In the genomic region with DNA sequence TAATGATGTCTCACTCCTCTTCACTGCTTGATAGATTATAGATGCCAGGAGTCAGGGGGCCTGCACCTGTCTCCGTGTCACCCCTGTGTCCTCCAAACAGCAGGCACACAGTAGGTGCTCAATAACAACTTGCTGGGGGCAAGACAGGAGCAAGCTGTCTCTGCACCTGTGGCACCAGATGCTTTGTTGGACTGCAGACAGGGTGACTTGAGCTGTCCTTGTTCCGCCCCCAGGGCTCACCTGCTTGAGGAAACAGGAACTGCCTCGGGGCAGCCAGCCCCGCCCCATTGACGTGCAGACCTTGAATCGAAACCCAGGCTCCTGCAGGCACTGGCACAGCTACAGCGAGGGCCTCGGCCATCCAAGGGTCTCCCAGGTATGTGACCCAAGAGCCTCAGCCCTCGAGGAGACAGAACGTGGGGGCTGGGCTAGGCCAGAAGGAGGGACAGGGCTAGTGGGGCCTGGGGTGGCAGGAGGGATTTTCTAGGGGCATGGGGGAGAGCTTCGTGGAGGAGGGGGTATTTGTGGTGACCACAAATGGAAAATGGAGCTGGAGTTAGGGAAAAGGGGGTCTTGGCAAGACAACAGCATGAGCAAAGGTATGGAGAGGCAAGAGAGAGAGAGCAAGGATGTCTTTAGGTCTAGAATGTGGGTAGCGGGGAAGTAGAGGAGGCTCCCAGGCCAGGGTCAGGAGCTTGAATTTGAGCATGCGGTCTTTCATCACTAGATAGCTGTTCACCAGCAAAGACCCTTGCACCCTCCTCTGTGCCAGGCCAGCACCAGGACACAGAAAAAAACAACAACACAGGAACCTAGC, we compare ENCODE assay signal across 9 cellular contexts. TPM values are rescaled to one million over a fixed set of nuclear protein-coding genes. Genes with fewer than 3 reads are reported as not detected.
DNase-seq lines count a peak whose midpoint lies in the region; ATAC-seq, FAIRE-seq and TF ChIP-seq lines count a peak whose summit lies in the region.
"Had no signal": no experiment of that assay in that cellular context is flagged by ENCODE, and none has a peak within 500 bp of the region (broad histone marks: within the 10 kb centered on the region; RNA-seq: fewer than 3 reads in every experiment).

A gene with protein sequence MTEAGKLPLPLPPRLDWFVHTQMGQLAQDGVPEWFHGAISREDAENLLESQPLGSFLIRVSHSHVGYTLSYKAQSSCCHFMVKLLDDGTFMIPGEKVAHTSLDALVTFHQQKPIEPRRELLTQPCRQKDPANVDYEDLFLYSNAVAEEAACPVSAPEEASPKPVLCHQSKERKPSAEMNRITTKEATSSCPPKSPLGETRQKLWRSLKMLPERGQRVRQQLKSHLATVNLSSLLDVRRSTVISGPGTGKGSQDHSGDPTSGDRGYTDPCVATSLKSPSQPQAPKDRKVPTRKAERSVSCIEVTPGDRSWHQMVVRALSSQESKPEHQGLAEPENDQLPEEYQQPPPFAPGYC (plus strand): TSS at position 287 of the 817 bp plus-strand sequence. CDS start 5,066 bp downstream, outside the sequence.

- peaks cover 52% of the 10 kb centered on the region for H3K79me2 ChIP-seq in GM12878 (ENCODE audit: control insufficient read depth, insufficient read depth, low read length)

- H3K27ac ChIP-seq in GM12878 (ENCODE audit: control insufficient read depth, insufficient read depth) (peak within 1 kb of the TSS; percentile 99), pancreas (peak within 1 kb of the TSS; percentile 20 to 55 (median 28))

- peak; percentile 97 for TF ChIP-seq POLR2A in GM12878 (IDR thresholded peaks at IDR 0.05; ENCODE audit: low read depth, low read length)

- SMC1A ChIA-PET in GM12878 (lab: Charles Lee; ENCODE audit: uncharacterized antibody, unreplicated experiment): interaction anchor here (0.7 to 9.6 kb wide), 20 partner anchors 8 to 474 kb away, joined by 3 to 135 read pairs (median 5); a partner anchor contains a TSS

- peak; percentile 72 for DNase-seq in NK-92 treated with Interleukin-12 subunit alpha and Interleukin-12 subunit beta, amount 100 ng/mL, for 24 hours (lab: John Stamatoyannopoulos, UW)
- DNase-seq in NK-92 (lab: John Stamatoyannopoulos, UW; ENCODE audit: unreplicated experiment): no peak
- DNase-seq in T-helper 22 cell (ENCODE audit: low read depth): peak; percentile 59
- DNase-seq in GM12878 (ENCODE audit: low read depth, low spot score): peak; percentile 90
- peak; percentile 86 to 96 (median 89) for DNase-seq in pancreas
- no peak for DNase-seq in HFFc6

- BruUV-seq in GM12878 (replicated peaks; lab: Mats Ljungman, UMichigan): TSS peak; percentile 86

- H3K27ac Mint-ChIP-seq in HFFc6: no peak within 1 kb of the TSS

- TF ChIP-seq EP300 in GM12878 (IDR thresholded peaks at IDR 0.05; ENCODE audit: borderline replicate concordance in 1 of 2, control insufficient read depth in 1 of 2, low read depth in 2 of 2, low read length in 2 of 2): peak in 1 of 2 experiments; percentile 81; a peak in 1 of 4 replicates

- RAD21 ChIA-PET in GM12878 (lab: Charles Lee; ENCODE audit: unreplicated experiment): interaction anchor here (0.9 to 4.0 kb wide), 19 partner anchors 7 to 68 kb away, joined by 3 to 80 read pairs (median 5); a partner anchor contains a TSS

- no peaks in the 10 kb centered on the region for H3K36me3 Mint-ChIP-seq in HFFc6 (ENCODE audit: low read depth)

- H3K4me1 Mint-ChIP-seq in HFFc6 (ENCODE audit: low read depth): no peaks in the 10 kb centered on the region

- in situ Hi-C loops in GM12878 (cut with MboI): no loop called here

- H3K4me1 ChIP-seq in GM12878 (ENCODE audit: control insufficient read depth, insufficient read depth, low read length) (peaks cover 37% of the 10 kb centered on the region), pancreas (peaks cover 0 to 5% (median 0%) of the 10 kb centered on the region in 3 donors)

- under 1% methylated on average over 13 of the region's 13 CpGs for WGBS in GM12878 (ENCODE audit: insufficient coverage, insufficient replicate concordance, low lambda C conversion rate, missing lambda C conversion rate)
- WGBS in pancreas, 2 donors: 16 to 18% methylated on average over 13 of the region's 13 CpGs

- no peak for TF ChIP-seq RAD21 in GM12878 (IDR thresholded peaks at IDR 0.05; ENCODE audit: insufficient read depth, low read depth, low read length)

- no peak within 1 kb of the TSS for H2AFZ ChIP-seq in GM12878 (ENCODE audit: control insufficient read depth, low read depth, low read length)

- H3K9me3 Mint-ChIP-seq in HFFc6: no peaks in the 10 kb centered on the region

- peaks cover 6% of the 10 kb centered on the region for H4K20me1 ChIP-seq in GM12878 (ENCODE audit: control insufficient read depth, insufficient read depth)

- no peaks in the 10 kb centered on the region; the same call in 2 of the 3 replicates for H3K9me3 ChIP-seq in GM12878 (replicated peaks; ENCODE audit: control insufficient read depth, insufficient read depth, low read length)
- H3K9me3 ChIP-seq in pancreas: no peaks in the 10 kb centered on the region

- FAIRE-seq in GM12878 (lab: Jason Lieb, UNC): no peak
- no peak for FAIRE-seq in pancreas (lab: Jason Lieb, UNC)

- H3K36me3 ChIP-seq in GM12878 (ENCODE audit: control insufficient read depth in 2 of 2, insufficient read depth in 2 of 2, low read length in 1 of 2) (peaks cover 0 to 2% of the 10 kb centered on the region in 2 experiments; a peak in 2 of 4 replicates), pancreas (peaks cover 0 to under 1% (median 0%) of the 10 kb centered on the region in 3 donors)

- H3K9ac ChIP-seq in GM12878 (ENCODE audit: control insufficient read depth, insufficient read depth, low read length): peak within 1 kb of the TSS; percentile 98

- ATAC-seq in HG03571 (IDR thresholded peaks at IDR 0.05; ENCODE audit: unreplicated experiment) (peak; percentile 51), GM12878 (peak; percentile 70), pancreas (peak; percentile 99 to 100 (median 100)), HG03175 (IDR thresholded peaks at IDR 0.05; ENCODE audit: unreplicated experiment) (no peak)

- CTCF ChIA-PET in GM12878 (lab: Yijun Ruan, JAX): interaction anchor here (0.7 to 8.2 kb wide), 15 partner anchors 9 to 444 kb away, joined by 3 to 111 read pairs (median 6); a partner anchor contains a TSS

- H3K27me3 Mint-ChIP-seq in HFFc6 (ENCODE audit: insufficient read depth): peaks cover 12% of the 10 kb centered on the region

- POLR2A ChIA-PET in GM12878 (lab: Charles Lee): interaction anchor here (0.6 to 7.2 kb wide), 20 partner anchors 9 to 1762 kb away, joined by 3 to 174 read pairs (median 4); a partner anchor contains a TSS

- H3K4me2 ChIP-seq in GM12878 (ENCODE audit: control insufficient read depth, insufficient read depth): peak within 1 kb of the TSS; percentile 84

- H3K4me3 Mint-ChIP-seq in HFFc6: no peak within 1 kb of the TSS

- intact Hi-C loops in GM12878 (cut with micrococcal nuclease; ENCODE audit: unreplicated experiment) (loop anchor here (1.0 to 5.0 kb wide), 2 partner anchors 25 to 444 kb away; no protein-coding TSS in a partner anchor), pancreas (cut with DNase I) (no loop called here)

- TF ChIP-seq CTCF in GM12878 (IDR thresholded peaks at IDR 0.05 in 2 of 3, conservative IDR thresholded peaks at IDR 0.05 in 1 of 3; ENCODE audit: control insufficient read depth in 2 of 3, extremely low read depth in 1 of 3, insufficient read depth in 1 of 3, low read depth in 3 of 3, low read length in 3 of 3) (no peak), pancreas (IDR thresholded peaks at IDR 0.05) (no peak), HFFc6 (IDR thresholded peaks at IDR 0.05) (no peak)

- H3K4me3 ChIP-seq in GM12878 (peak within 1 kb of the TSS; percentile 92), pancreas (peak within 1 kb of the TSS in 3 of 4 donors; percentile 1 to 49 (median 40))

- H3K27me3 ChIP-seq in GM12878 (replicated peaks in 1 of 2; ENCODE audit: control insufficient read depth in 2 of 2, insufficient read depth in 2 of 2, low read length in 1 of 2) (no peaks in the 10 kb centered on the region), pancreas (no peaks in the 10 kb centered on the region)

TF ChIP-seq in GM12878, 131 proteins besides CTCF, POLR2A, EP300 and RAD21 (continues in another document):
- TF ChIP-seq MYC (IDR thresholded peaks at IDR 0.05; ENCODE audit: insufficient read depth, insufficient read length, insufficient replicate concordance, low read length, severe bottlenecking) (peak; percentile 24), MTA2 (IDR thresholded peaks at IDR 0.05; ENCODE audit: low read depth) (0 out of 2 replicates have a peak, but pooled peaks have one; percentile 6)
- TF ChIP-seq, protein P1, sequence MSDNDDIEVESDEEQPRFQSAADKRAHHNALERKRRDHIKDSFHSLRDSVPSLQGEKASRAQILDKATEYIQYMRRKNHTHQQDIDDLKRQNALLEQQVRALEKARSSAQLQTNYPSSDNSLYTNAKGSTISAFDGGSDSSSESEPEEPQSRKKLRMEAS (IDR thresholded peaks at IDR 0.05; ENCODE audit: low read depth, low read length): peak; percentile 54; the same call in 1 of the 2 replicates
- TF ChIP-seq, protein P2, sequence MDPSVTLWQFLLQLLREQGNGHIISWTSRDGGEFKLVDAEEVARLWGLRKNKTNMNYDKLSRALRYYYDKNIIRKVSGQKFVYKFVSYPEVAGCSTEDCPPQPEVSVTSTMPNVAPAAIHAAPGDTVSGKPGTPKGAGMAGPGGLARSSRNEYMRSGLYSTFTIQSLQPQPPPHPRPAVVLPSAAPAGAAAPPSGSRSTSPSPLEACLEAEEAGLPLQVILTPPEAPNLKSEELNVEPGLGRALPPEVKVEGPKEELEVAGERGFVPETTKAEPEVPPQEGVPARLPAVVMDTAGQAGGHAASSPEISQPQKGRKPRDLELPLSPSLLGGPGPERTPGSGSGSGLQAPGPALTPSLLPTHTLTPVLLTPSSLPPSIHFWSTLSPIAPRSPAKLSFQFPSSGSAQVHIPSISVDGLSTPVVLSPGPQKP (IDR thresholded peaks at IDR 0.05; ENCODE audit: low read depth, low read length): 0 out of 2 replicates have a peak, but pooled peaks have one; percentile 38

RNA-seq across cellular contexts. Expression of the gene that starts here (rescaled TPM):
- total RNA-seq in GM12878 (2013; cell fraction: nucleolus; rRNA removed): 70.0 and 81.1 TPM in 2 replicates
- total RNA-seq in GM12878 (2014; rRNA removed): 118 and 121 TPM in 2 replicates
- 88.4 and 92.6 TPM in 2 replicates for total RNA-seq in GM12878 (2014; rRNA removed; fragmentation: Illumina TruSeq; extraction: Trizol)
- total RNA-seq in GM12878 (2021): 81.7 and 87.8 TPM in 2 replicates
- 60.0 TPM for polyA plus RNA-seq in GM12878 (2011; ENCODE audit: low read depth)
- polyA plus RNA-seq in GM12878 (2011; rRNA removed): 63.2 and 88.2 TPM in 2 replicates
- polyA plus RNA-seq in GM12878 (2011; cell fraction: cytosol; rRNA removed): 126 and 139 TPM in 2 replicates
- 119 and 132 TPM in 2 replicates for polyA plus RNA-seq in GM12878 (2011; cell fraction: nucleus; rRNA removed)
- polyA plus RNA-seq in GM12878 (2012): 84.2 and 96.9 TPM in 2 replicates
- polyA plus RNA-seq in GM12878 (2014; fragmentation: Illumina TruSeq; extraction: Trizol): 64.8 and 105 TPM in 2 replicates
- polyA plus RNA-seq in GM12878 (2014; fragmentation: Nextera tagmentation; extraction: Ambion mirVana): 10 to 100 TPM; 22.0 to 27.2 TPM
- 141 and 145 TPM in 2 replicates for polyA plus RNA-seq in GM12878 (2014; rRNA removed)
- polyA plus RNA-seq in GM12878 (2016; fragmentation: Nextera tagmentation; extraction: Ambion mirVana): 10 to 100 TPM; 82.0 to 90.3 TPM
- polyA minus RNA-seq in GM12878 (2011; rRNA and poly(A)+ RNA removed): 31.7 and 67.1 TPM in 2 replicates
- polyA minus RNA-seq in GM12878 (2011; cell fraction: cytosol; rRNA and poly(A)+ RNA removed): 19.8 and 25.6 TPM in 2 replicates
- 19.5 and 39.2 TPM in 2 replicates for polyA minus RNA-seq in GM12878 (2011; cell fraction: nucleus; rRNA and poly(A)+ RNA removed)
- total RNA-seq in pancreas: 1 to 10 TPM; 2.2 to 5.9 (median 3.6) TPM
- 10 to 100 TPM; 12.5 to 13.2 TPM for polyA plus RNA-seq in pancreas
- total RNA-seq in HFFc6 (2021; fragmentation: NEBNext Ultra II Directional; extraction: Animal tissue kit (Norgen Biotek cat#: 25700)): not detected
- total RNA-seq: fibroblast of lung had no signal
- polyA plus RNA-seq: fibroblast of lung had no signal

Comparison
In these comparisons a context has a peak if more than half of its experiments do, and no peak if none do; other contexts are left out.
1. RNA of the gene that starts here (total RNA-seq): 70.0 to 121 TPM in GM12878; 2.2 to 5.9 TPM in pancreas and not detected in HFFc6; every median in the first group is over 10 times any median in the second.
2. DNase-seq: peak in NK-92 treated with Interleukin-12 subunit alpha and Interleukin-12 subunit beta, amount 100 ng/mL, for 24 hours (single experiment), T-helper 22 cell (single experiment), GM12878 (single experiment) and pancreas (6 of 6); none in NK-92 (single experiment) and HFFc6 (single experiment).